8 cellular contexts compared by ENCODE assay signal in the genomic region with DNA sequence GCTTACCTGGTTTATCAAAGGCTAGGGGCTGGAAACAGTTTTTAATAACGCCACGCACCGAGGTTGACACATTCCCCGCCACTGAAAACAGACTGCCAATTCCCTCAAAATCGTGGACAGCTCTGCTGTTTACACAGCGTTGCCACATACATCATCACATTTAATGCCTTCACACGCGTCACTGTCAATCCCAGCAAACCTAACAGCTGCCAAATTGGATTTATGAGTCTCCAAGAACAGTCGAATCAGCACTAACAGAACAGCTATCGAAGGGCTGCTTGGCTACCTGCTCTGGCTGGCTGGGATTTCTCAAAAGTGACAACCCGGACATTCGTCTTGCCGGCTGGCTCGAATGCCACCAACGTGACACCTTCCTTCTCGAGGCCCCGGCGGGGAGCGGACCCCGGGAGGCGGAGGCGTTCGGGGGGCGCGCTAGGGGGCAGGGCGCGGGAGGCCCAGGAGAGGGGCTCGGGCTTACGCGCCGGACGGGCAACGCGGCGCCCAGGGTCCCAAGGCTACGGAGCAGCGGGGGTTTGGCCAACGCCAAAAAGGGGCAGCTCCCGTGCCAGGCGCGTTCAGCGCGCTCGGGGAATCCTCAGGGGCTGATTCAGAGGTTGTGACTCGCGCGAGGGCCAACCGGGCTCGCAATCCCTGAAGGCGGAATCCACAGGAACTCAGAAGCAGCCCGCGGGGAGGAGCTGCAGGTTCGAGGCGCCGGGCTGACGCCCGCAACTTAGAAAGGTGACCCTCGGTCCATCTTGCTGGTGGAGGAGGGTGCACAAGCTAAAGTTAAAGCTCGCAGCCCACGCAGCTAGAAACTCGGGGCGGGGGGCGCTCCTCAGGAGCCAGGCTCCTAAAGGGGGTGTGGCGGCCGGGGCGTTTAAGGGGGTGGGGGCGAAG. TPM values are rescaled to one million over a fixed set of nuclear protein-coding genes. Genes with fewer than 3 reads are reported as not detected.
A peak's percentile ranks its signal among the peaks of the same experiment; 100 is the strongest.
DNase-seq lines count a peak whose midpoint lies in the region; ATAC-seq and TF ChIP-seq lines count a peak whose summit lies in the region.

No MANE protein-coding gene starts in this region.

- H3K27ac ChIP-seq in ectodermal cell (ENCODE audit: insufficient read depth, low read depth, low read length, poor library complexity, severe bottlenecking), result no peak overlapping the region

- peaks cover 22% of the 10 kb centered on the region for H3K4me1 ChIP-seq in ectodermal cell (ENCODE audit: control insufficient read depth, insufficient read depth, low read length)

- no peak for TF ChIP-seq CTCF in lower leg skin (IDR thresholded peaks at IDR 0.05)

- H3K36me3 ChIP-seq in ectodermal cell (ENCODE audit: control insufficient read depth, insufficient read depth, low read length), result no peaks in the 10 kb centered on the region

- H3K4me1 Mint-ChIP-seq in activated CD4-positive, alpha-beta T cell treated with anti-CD3 and anti-CD28 coated beads, Interleukin-2, amount 10 ng/mL, durations not matched to agents 24 days and 14 days, result peaks cover 4% of the 10 kb centered on the region

- intact Hi-C loops in Right ventricle myocardium inferior (cut with DNase I) (loop anchor here (2.0 to 5.0 kb wide), 4 partner anchors 36 to 168 kb away; partner anchors contain the start of genes HABP4 and PRXL2C), cardiac septum (cut with DNase I) (loop anchor here (2.0 to 5.0 kb wide), 5 partner anchors 36 to 201 kb away; partner anchors contain the start of genes HABP4, PRXL2C and ZNF367), lower leg skin (cut with DNase I; ENCODE audit: low total_unique reads) (no loop called here)
- intact Hi-C loops in activated CD4-positive, alpha-beta T cell treated with anti-CD3 and anti-CD28 coated beads, Interleukin-2, amount 10 ng/mL, durations not matched to agents 24 days and 14 days (cut with micrococcal nuclease), result no loop called here

- 3 to 4% methylated on average over 67 of the region's 67 CpGs for WGBS in ectodermal cell, 2 experiments
- 7 to 13% methylated on average over 18 to 59 of the region's 67 CpGs for WGBS in lower leg skin, 2 donors

- peak overlapping the region; percentile 58 for H3K4me3 Mint-ChIP-seq in activated CD4-positive, alpha-beta T cell treated with anti-CD3 and anti-CD28 coated beads, Interleukin-2, amount 10 ng/mL, durations not matched to agents 24 days and 14 days

- H3K36me3 Mint-ChIP-seq in activated CD4-positive, alpha-beta T cell treated with anti-CD3 and anti-CD28 coated beads, Interleukin-2, amount 10 ng/mL, durations not matched to agents 24 days and 14 days (ENCODE audit: low read depth), result no peaks in the 10 kb centered on the region

- no peak for TF ChIP-seq POLR2A in lower leg skin (IDR thresholded peaks at IDR 0.05)

- ATAC-seq in Right ventricle myocardium inferior (peak; percentile 55), GM21381 (IDR thresholded peaks at IDR 0.05; ENCODE audit: unreplicated experiment) (no peak), HG03139 (IDR thresholded peaks at IDR 0.05; ENCODE audit: unreplicated experiment) (no peak)

- peaks cover 54% of the 10 kb centered on the region for H3K27me3 Mint-ChIP-seq in activated CD4-positive, alpha-beta T cell treated with anti-CD3 and anti-CD28 coated beads, Interleukin-2, amount 10 ng/mL, durations not matched to agents 24 days and 14 days

- no peaks in the 10 kb centered on the region for H3K9me3 Mint-ChIP-seq in activated CD4-positive, alpha-beta T cell treated with anti-CD3 and anti-CD28 coated beads, Interleukin-2, amount 10 ng/mL, durations not matched to agents 24 days and 14 days

- DNase-seq in Right ventricle myocardium inferior (ENCODE audit: missing footprints) (peak; percentile 70), cardiac septum (ENCODE audit: low spot score) (no peak), lower leg skin (ENCODE audit: low spot score in 2 of 2) (peak; percentile 21 to 91)
- DNase-seq in activated CD4-positive, alpha-beta T cell treated with anti-CD3 and anti-CD28 coated beads, Interleukin-2, amount 10 ng/mL, durations not matched to agents 24 days and 14 days, result peak; percentile 63
- DNase-seq in stimulated activated CD4-positive, alpha-beta T cell treated with anti-CD3 and anti-CD28 coated beads, Interleukin-4, amount 100 ng/mL, for 24 hours, result peak; percentile 13

- H3K27me3 ChIP-seq in ectodermal cell (ENCODE audit: control insufficient read depth, insufficient read depth, low read length, poor library complexity, severe bottlenecking), result peaks cover 36% of the 10 kb centered on the region

- no peaks in the 10 kb centered on the region for H3K9me3 ChIP-seq in ectodermal cell (ENCODE audit: control insufficient read depth, low read length)

- H3K4me3 ChIP-seq in ectodermal cell (ENCODE audit: insufficient read depth, low read depth, low read length) (peak overlapping the region; percentile 65), lower leg skin (ENCODE audit: low read depth, poor library complexity, severe bottlenecking) (peak overlapping the region; percentile 59)

- no peak overlapping the region for H3K27ac Mint-ChIP-seq in activated CD4-positive, alpha-beta T cell treated with anti-CD3 and anti-CD28 coated beads, Interleukin-2, amount 10 ng/mL, durations not matched to agents 24 days and 14 days

RNA-seq across cellular contexts. Expression of gene CDC14B, which starts 1.2 kb away (rescaled TPM):
- total RNA-seq in Right ventricle myocardium inferior, result 14.5 TPM
- total RNA-seq in cardiac septum, result 25.5 TPM
- 1.0 and 1.1 TPM in 2 replicates for total RNA-seq in activated CD4-positive, alpha-beta T cell treated with anti-CD3 and anti-CD28 coated beads, Interleukin-2, amount 10 ng/mL, durations not matched to agents 24 days and 14 days
- 12.5 TPM for polyA plus RNA-seq in ectodermal cell (2013, experiment 1 of 4)
- polyA plus RNA-seq in ectodermal cell (2013, experiment 2 of 4), result 15.6 TPM
- 11.7 TPM for polyA plus RNA-seq in ectodermal cell (2013, experiment 3 of 4)
- 14.4 TPM for polyA plus RNA-seq in ectodermal cell (2013, experiment 4 of 4)
- total RNA-seq in lower leg skin, result 10 to 100 TPM in 1 of 4 donors, 1 to 10 TPM in 3; 5.8 to 10.9 (median 8.0) TPM

RNA-seq across cellular contexts. Expression of gene PRXL2C, which starts 36.7 kb away (rescaled TPM):
- 27.3 TPM for total RNA-seq in Right ventricle myocardium inferior
- 18.0 TPM for total RNA-seq in cardiac septum
- total RNA-seq in activated CD4-positive, alpha-beta T cell treated with anti-CD3 and anti-CD28 coated beads, Interleukin-2, amount 10 ng/mL, durations not matched to agents 24 days and 14 days, result 7.8 and 9.8 TPM in 2 replicates
- 6.5 TPM for polyA plus RNA-seq in ectodermal cell (2013, experiment 1 of 4)
- polyA plus RNA-seq in ectodermal cell (2013, experiment 2 of 4), result 5.9 TPM
- 5.6 TPM for polyA plus RNA-seq in ectodermal cell (2013, experiment 3 of 4)
- polyA plus RNA-seq in ectodermal cell (2013, experiment 4 of 4), result 5.8 TPM
- 10 to 100 TPM in 2 of 4 donors, 1 to 10 TPM in 2; 6.1 to 12.4 (median 9.4) TPM for total RNA-seq in lower leg skin

Comparison
In these comparisons a context has a peak if more than half of its experiments do, and no peak if none do; other contexts are left out.
1. intact Hi-C loops: an anchor here in Right ventricle myocardium inferior (2.0 to 5.0 kb wide) and cardiac septum (2.0 to 5.0 kb wide); none called in activated CD4-positive, alpha-beta T cell treated with anti-CD3 and anti-CD28 coated beads, Interleukin-2, amount 10 ng/mL, durations not matched to agents 24 days and 14 days and lower leg skin.